ENCODE assay signal across 15 cellular contexts in genomic region chr22:28023036-28023435, GRCh38.
DNase-seq lines count a peak whose midpoint lies in the region; ATAC-seq and TF ChIP-seq lines count a peak whose summit lies in the region.
"Had no signal": no experiment of that assay in that cellular context is flagged by ENCODE, and none has a peak within 500 bp of the region (broad histone marks: within the 10 kb centered on the region; RNA-seq: fewer than 3 reads in every experiment).

No MANE protein-coding gene starts in this region.

- no peaks in the 10 kb centered on the region for H3K9me3 ChIP-seq in Peyer's patch

- peaks cover 0 to 11% (median 0%) of the 10 kb centered on the region in 4 donors for H3K4me1 ChIP-seq in Peyer's patch

- no peak for TF ChIP-seq POLR2A in Peyer's patch (IDR thresholded peaks at IDR 0.05)

- TF ChIP-seq CTCF in Peyer's patch (IDR thresholded peaks at IDR 0.05) = no peak

- peak; percentile 34 for DNase-seq in activated effector memory CD4-positive, alpha-beta T cell treated with anti-CD3 and anti-CD28 coated beads, Interleukin-2, amount 50 U/mL, for 16 hours
- DNase-seq in activated effector memory CD4-positive, alpha-beta T cell treated with Interleukin-2 at 50 U/mL for 16 hours = no peak
- DNase-seq in Peyer's patch (peak in 2 of 3 donors; percentile 28 to 36), left lobe of liver (ENCODE audit: low spot score) (peak; percentile 41)
- peak; percentile 4 for DNase-seq in stimulated activated CD8-positive, alpha-beta memory T cell treated with anti-CD3 and anti-CD28 coated beads, Interleukin-4, amount 100 ng/mL, for 48 hours
- DNase-seq: C1 segment of cervical spinal cord, EL, NCI-H1105, NCI-H1694 treated with DMSO at 0.1 percent for 48 hours, NCI-H446, NCI-H748 treated with DMSO at 0.1 percent for 48 hours had no signal

- H3K27me3 ChIP-seq in Peyer's patch = no peaks in the 10 kb centered on the region

- ATAC-seq in left lobe of liver (no peak), GM21367 (IDR thresholded peaks at IDR 0.05; ENCODE audit: unreplicated experiment) (no peak), GM18868 (IDR thresholded peaks at IDR 0.05; ENCODE audit: unreplicated experiment) (no peak), GM19324 (IDR thresholded peaks at IDR 0.05; ENCODE audit: low FRiP score, unreplicated experiment) (no peak)

- H3K27ac ChIP-seq in Peyer's patch = no peak overlapping the region
- H3K27ac ChIP-seq: KMS-11 had no signal

- H3K36me3 ChIP-seq in Peyer's patch = no peaks in the 10 kb centered on the region

- H3K4me3 ChIP-seq in Peyer's patch = no peak overlapping the region
